1 cellular context compared by ENCODE assay signal in the genomic region with DNA sequence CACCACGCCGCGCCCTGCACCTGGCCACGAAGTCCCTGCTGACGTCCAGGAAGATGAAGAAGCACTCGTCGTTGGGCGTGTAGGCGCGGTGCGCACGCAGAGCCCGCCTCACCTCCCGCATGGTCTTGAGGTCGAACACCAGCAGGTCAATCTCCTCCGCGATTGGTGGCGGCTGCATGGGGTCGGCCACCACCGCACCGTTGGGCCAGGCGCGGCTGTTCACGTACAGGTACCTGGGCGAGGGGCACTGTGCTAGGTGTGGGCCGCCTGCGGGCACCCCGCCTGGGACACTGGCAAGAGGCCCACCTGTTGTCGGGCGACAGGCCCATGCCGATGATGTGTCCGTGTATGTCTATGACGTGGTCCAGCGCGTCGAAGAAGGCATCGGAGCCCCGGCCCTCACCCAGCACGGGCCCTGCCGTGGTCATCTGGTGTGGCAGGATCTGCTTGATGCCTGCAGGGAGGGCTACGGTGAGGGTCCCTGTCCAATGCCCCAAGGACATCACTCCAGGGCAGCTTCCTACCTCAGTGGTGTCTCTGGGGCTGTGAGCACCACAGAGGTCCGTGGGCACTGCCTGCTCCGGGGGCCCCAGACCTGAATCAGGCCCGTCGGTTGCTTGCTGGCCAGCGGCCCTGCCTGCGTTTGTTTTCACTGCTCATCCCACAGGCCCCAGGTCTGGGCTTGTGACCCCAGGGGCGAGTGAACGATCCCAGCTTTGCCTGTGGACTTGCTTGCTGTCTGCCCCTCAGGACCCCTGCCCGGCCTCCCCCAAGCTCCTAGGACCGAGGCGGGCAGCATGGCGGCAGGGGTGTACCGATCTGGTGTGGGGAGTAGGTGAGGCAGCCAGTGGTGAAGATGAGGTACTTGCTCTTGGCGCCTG.
A peak's percentile ranks its signal among the peaks of the same experiment; 100 is the strongest.
TF ChIP-seq lines count a peak whose summit lies in the region.

No MANE protein-coding gene starts in this region.

TF ChIP-seq in WTC11, 78 proteins besides CTCF, POLR2A, EP300 and RAD21 (continued from another document):
- TF ChIP-seq, protein P1, sequence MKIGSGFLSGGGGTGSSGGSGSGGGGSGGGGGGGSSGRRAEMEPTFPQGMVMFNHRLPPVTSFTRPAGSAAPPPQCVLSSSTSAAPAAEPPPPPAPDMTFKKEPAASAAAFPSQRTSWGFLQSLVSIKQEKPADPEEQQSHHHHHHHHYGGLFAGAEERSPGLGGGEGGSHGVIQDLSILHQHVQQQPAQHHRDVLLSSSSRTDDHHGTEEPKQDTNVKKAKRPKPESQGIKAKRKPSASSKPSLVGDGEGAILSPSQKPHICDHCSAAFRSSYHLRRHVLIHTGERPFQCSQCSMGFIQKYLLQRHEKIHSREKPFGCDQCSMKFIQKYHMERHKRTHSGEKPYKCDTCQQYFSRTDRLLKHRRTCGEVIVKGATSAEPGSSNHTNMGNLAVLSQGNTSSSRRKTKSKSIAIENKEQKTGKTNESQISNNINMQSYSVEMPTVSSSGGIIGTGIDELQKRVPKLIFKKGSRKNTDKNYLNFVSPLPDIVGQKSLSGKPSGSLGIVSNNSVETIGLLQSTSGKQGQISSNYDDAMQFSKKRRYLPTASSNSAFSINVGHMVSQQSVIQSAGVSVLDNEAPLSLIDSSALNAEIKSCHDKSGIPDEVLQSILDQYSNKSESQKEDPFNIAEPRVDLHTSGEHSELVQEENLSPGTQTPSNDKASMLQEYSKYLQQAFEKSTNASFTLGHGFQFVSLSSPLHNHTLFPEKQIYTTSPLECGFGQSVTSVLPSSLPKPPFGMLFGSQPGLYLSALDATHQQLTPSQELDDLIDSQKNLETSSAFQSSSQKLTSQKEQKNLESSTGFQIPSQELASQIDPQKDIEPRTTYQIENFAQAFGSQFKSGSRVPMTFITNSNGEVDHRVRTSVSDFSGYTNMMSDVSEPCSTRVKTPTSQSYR (CRISPR knock-in tag; IDR thresholded peaks at IDR 0.05) = no peak
- TF ChIP-seq ZNF396 (CRISPR knock-in tag; IDR thresholded peaks at IDR 0.05; ENCODE audit: borderline replicate concordance) = no peak
- TF ChIP-seq NFYB (CRISPR knock-in tag; conservative IDR thresholded peaks at IDR 0.05; ENCODE audit: low read depth) = no peak
- TF ChIP-seq, protein P2, sequence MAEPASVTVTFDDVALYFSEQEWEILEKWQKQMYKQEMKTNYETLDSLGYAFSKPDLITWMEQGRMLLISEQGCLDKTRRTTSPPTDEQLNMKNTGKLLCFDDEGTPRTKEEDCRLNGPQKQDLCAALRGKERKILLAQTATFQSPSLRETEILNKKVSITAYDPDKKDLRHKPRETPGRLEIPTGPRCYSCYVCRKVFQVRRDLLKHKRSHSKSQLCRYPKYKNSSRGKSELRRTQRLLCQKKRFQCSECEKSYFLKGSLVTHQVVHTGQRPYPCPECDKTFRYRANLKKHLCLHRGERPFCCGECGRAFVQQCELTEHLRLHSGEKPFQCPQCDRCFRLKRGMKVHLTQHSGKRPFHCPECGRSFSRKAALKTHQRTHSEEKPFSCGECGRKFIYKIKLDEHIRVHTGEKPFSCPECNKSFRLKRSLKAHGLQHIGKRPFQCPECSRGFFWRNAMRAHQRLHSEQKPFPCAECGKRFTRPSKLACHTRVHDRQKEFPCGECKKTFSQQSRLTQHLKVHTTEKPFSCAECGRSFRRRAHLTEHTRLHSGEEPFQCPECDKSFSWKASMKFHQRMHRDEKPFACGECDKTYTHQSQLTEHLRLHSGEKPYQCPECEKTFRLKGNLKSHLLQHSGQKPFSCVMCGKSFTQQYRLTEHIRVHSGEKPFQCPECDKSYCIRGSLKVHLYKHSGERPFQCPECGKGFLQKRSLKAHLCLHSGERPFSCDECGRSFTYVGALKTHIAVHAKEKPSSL (CRISPR knock-in tag; conservative IDR thresholded peaks at IDR 0.05) = no peak
- TF ChIP-seq ESRRA (CRISPR knock-in tag; IDR thresholded peaks at IDR 0.05; ENCODE audit: borderline replicate concordance) = 0 out of 2 replicates have a peak, but pooled peaks have one; percentile 30
- TF ChIP-seq FOXP1 (CRISPR knock-in tag; IDR thresholded peaks at IDR 0.05; ENCODE audit: borderline replicate concordance) = 0 out of 2 replicates have a peak, but pooled peaks have one; percentile 10
